9 cellular contexts compared by ENCODE assay signal in genomic region chr3:64223809-64224570, GRCh38. TPM values are rescaled to one million over a fixed set of nuclear protein-coding genes. Genes with fewer than 3 reads are reported as not detected.
DNase-seq lines count a peak whose midpoint lies in the region; ATAC-seq, FAIRE-seq and TF ChIP-seq lines count a peak whose summit lies in the region.
"Had no signal": no experiment of that assay in that cellular context is flagged by ENCODE, and none has a peak within 500 bp of the region (broad histone marks: within the 10 kb centered on the region; RNA-seq: fewer than 3 reads in every experiment).

No MANE protein-coding gene starts in this region.

- no peak overlapping the region for H3K18ac ChIP-seq in H1 (ENCODE audit: extremely low read depth, low read length)

- H4K20me1 ChIP-seq in H1 (replicated peaks in 1 of 2; ENCODE audit: control insufficient read depth in 1 of 2, insufficient read depth in 2 of 2, low read length in 2 of 2) = peaks cover 0 to 5% of the 10 kb centered on the region in 2 experiments

- no peak for TF ChIP-seq RAD21 in H1 (IDR thresholded peaks at IDR 0.05 in 1 of 2, conservative IDR thresholded peaks at IDR 0.05 in 1 of 2; ENCODE audit: low read depth in 2 of 2, low read length in 2 of 2)

- POLR2A ChIA-PET in H1 (lab: Charles Lee; ENCODE audit: partially characterized antibody) = interaction anchor here (0.8 to 1.0 kb wide), 2 partner anchors 15 to 104 kb away, joined by 3 to 4 read pairs; no protein-coding TSS in a partner anchor

- H2BK12ac ChIP-seq in H1 (ENCODE audit: low read depth, low read length) = no peak overlapping the region

- peak overlapping the region in 1 of 2 experiments; percentile 9; a peak in 1 of 4 replicates for H3K4me2 ChIP-seq in H1 (ENCODE audit: insufficient read depth in 1 of 2, low read depth in 2 of 2, low read length in 2 of 2)

- intact Hi-C loops in heart right ventricle (cut with DNase I) (loop anchor here in 4 of 10 donors (2.0 to 10.0 kb wide), 6 partner anchors 38 to 197 kb away; no protein-coding TSS in a partner anchor), Right ventricle myocardium superior (cut with DNase I) (loop anchor here (10.0 kb wide), 1 partner anchor 189 kb away; no protein-coding TSS in a partner anchor), vagina (cut with DNase I) (no loop called here)

- H2AK5ac ChIP-seq in H1 (ENCODE audit: low read depth, low read length) = no peak overlapping the region

- peak overlapping the region; percentile 1; the same call in 1 of the 2 replicates for H2BK15ac ChIP-seq in H1 (ENCODE audit: low read length)

- no peak overlapping the region for H2AFZ ChIP-seq in H1 (ENCODE audit: low read length)

- no peak overlapping the region for H3K4ac ChIP-seq in H1 (replicated peaks; ENCODE audit: insufficient read length, low read depth, low read length)

- no peak overlapping the region for H4K5ac ChIP-seq in H1 (ENCODE audit: insufficient read length, low read depth, low read length)

- CTCF ChIA-PET in H1 (lab: Charles Lee; ENCODE audit: partially characterized antibody) = interaction anchor here (0.7 to 4.5 kb wide), 8 partner anchors 8 to 249 kb away, joined by 3 to 23 read pairs (median 6); partner anchors contain the start of gene PSMD6

- no peak overlapping the region for H4K91ac ChIP-seq in H1 (replicated peaks; ENCODE audit: insufficient read length, low read length)

- DNase-seq in heart right ventricle = no peak
- no peak for DNase-seq in Right ventricle myocardium superior
- no peak for DNase-seq in H1 (ENCODE audit: low read depth in 1 of 2, low spot score in 2 of 2)
- DNase-seq in vagina (ENCODE audit: extremely low spot score in 2 of 2) = no peak
- DNase-seq in activated T-cell treated with anti-CD3 and anti-CD28 coated beads, Interleukin-2, amount 50 U/mL, for 1 hour = no peak
- DNase-seq in stimulated activated CD4-positive, alpha-beta T cell treated with anti-CD3 and anti-CD28 coated beads, Interleukin-2, amount 100 ng/mL, for 48 hours = no peak
- no peak for DNase-seq in SKM-1 (lab: John Stamatoyannopoulos, UW; ENCODE audit: unreplicated experiment)
- DNase-seq: CD4-positive, CD25-positive, alpha-beta regulatory T cell had no signal

- H3K4me1 ChIP-seq in heart right ventricle = peaks cover 11 to 83% (median 67%) of the 10 kb centered on the region in 9 donors
- peaks cover 7 to 25% (median 18%) of the 10 kb centered on the region in 4 experiments; a peak in 6 of 7 replicates for H3K4me1 ChIP-seq in H1 (replicated peaks in 1 of 4; ENCODE audit: control insufficient read depth in 3 of 4, insufficient read depth in 4 of 4, low read length in 3 of 4)
- peaks cover 82% of the 10 kb centered on the region for H3K4me1 ChIP-seq in muscle layer of colon (ENCODE audit: insufficient read depth, low read length)
- H3K4me1 ChIP-seq in vagina = peaks cover 83% of the 10 kb centered on the region

- H3K56ac ChIP-seq in H1 (replicated peaks; ENCODE audit: insufficient read length, low read depth, low read length) = no peak overlapping the region

- no peak overlapping the region for H4K8ac ChIP-seq in H1 (ENCODE audit: extremely low read depth, insufficient read depth, low read length)

- H3K36me3 ChIP-seq in heart right ventricle (no peaks in the 10 kb centered on the region), H1 (ENCODE audit: control insufficient read depth in 2 of 4, insufficient read depth in 4 of 4, low read length in 3 of 4) (no peaks in the 10 kb centered on the region), muscle layer of colon (ENCODE audit: insufficient read depth, low read length) (no peaks in the 10 kb centered on the region), vagina (no peaks in the 10 kb centered on the region)

- H3K4me3 ChIP-seq in heart right ventricle = peak overlapping the region in 9 of 10 donors; percentile 6 to 54 (median 47)
- H3K4me3 ChIP-seq in H1 (ENCODE audit: extremely low read depth in 1 of 4, insufficient read depth in 2 of 4, low read depth in 3 of 4, low read length in 4 of 4) = no peak overlapping the region
- peak overlapping the region in 1 of 2 donors; percentile 42 for H3K4me3 ChIP-seq in muscle layer of colon (ENCODE audit: low read depth in 1 of 2, low read length in 2 of 2)
- peak overlapping the region; percentile 28 to 34 for H3K4me3 ChIP-seq in vagina

- TF ChIP-seq EP300 in H1 (IDR thresholded peaks at IDR 0.05; ENCODE audit: borderline replicate concordance in 1 of 2, low read depth in 2 of 2, low read length in 2 of 2) = no peak

- TF ChIP-seq CTCF in heart right ventricle (IDR thresholded peaks at IDR 0.05) (peak in 4 of 9 donors; percentile 18 to 48 (median 42)), H1 (IDR thresholded peaks at IDR 0.05; ENCODE audit: control extremely low read depth in 1 of 3, insufficient read depth in 1 of 3, low read depth in 1 of 3, low read length in 3 of 3) (no peak), vagina (IDR thresholded peaks at IDR 0.05) (no peak)

- H3K9ac ChIP-seq in H1 (replicated peaks in 1 of 4; ENCODE audit: extremely low read depth in 1 of 4, low read depth in 3 of 4, low read length in 3 of 4) = no peak overlapping the region
- H3K9ac ChIP-seq in muscle layer of colon (ENCODE audit: low read length) = peak overlapping the region; percentile 32

- no peaks in the 10 kb centered on the region; the same call in 1 of the 2 replicates for H3K79me1 ChIP-seq in H1 (ENCODE audit: low read depth, low read length)

- no peak overlapping the region for H3K23ac ChIP-seq in H1 (ENCODE audit: insufficient read length)

- no peak overlapping the region for H2BK20ac ChIP-seq in H1 (ENCODE audit: low read length)

- H3K27me3 ChIP-seq in heart right ventricle = no peaks in the 10 kb centered on the region
- H3K27me3 ChIP-seq in H1 (replicated peaks in 1 of 4; ENCODE audit: control insufficient read depth in 3 of 4, extremely low read depth in 1 of 4, insufficient read depth in 3 of 4, low read length in 3 of 4) = peaks cover 0 to 13% (median 5%) of the 10 kb centered on the region in 4 experiments; a peak in 4 of 7 replicates
- H3K27me3 ChIP-seq in muscle layer of colon (ENCODE audit: control insufficient read depth in 1 of 2, insufficient read depth in 2 of 2, low read length in 2 of 2) = no peaks in the 10 kb centered on the region
- H3K27me3 ChIP-seq in vagina = no peaks in the 10 kb centered on the region

- H3K79me2 ChIP-seq in H1 (ENCODE audit: control insufficient read depth in 1 of 2, insufficient read depth in 2 of 2, low read length in 2 of 2) = no peaks in the 10 kb centered on the region

- H2BK5ac ChIP-seq in H1 (ENCODE audit: low read depth, low read length) = no peak overlapping the region

- no peak for FAIRE-seq in H1 (lab: Jason Lieb, UNC)

- ATAC-seq in heart right ventricle (peak; percentile 18 to 62 (median 56)), Right ventricle myocardium superior (ENCODE audit: poor library complexity) (no peak)

- H2BK120ac ChIP-seq in H1 (replicated peaks; ENCODE audit: low read depth, low read length) = no peak overlapping the region

- 56 to 72% methylated on average over 5 of the region's 5 CpGs for WGBS in heart right ventricle, 2 donors
- 87% methylated on average over 5 of the region's 5 CpGs; no CpG with 5 or more reads in 1 of the 2 experiments for WGBS in H1 (ENCODE audit: extremely low coverage in 1 of 2, insufficient coverage in 1 of 2, insufficient read length in 1 of 2, insufficient replicate concordance in 2 of 2, low coverage in 1 of 2, low lambda C conversion rate in 2 of 2, missing lambda C conversion rate in 1 of 2), 2 experiments

- H3K14ac ChIP-seq in H1 (ENCODE audit: insufficient read length) = no peak overlapping the region

- peaks cover 2% of the 10 kb centered on the region; the same call in 1 of the 2 replicates for H3K23me2 ChIP-seq in H1 (ENCODE audit: low read depth, low read length)

- no peaks in the 10 kb centered on the region for H3K9me3 ChIP-seq in heart right ventricle
- H3K9me3 ChIP-seq in H1 (ENCODE audit: insufficient read depth in 2 of 2, low read depth in 1 of 2, low read length in 1 of 2) = no peaks in the 10 kb centered on the region
- no peaks in the 10 kb centered on the region for H3K9me3 ChIP-seq in muscle layer of colon (ENCODE audit: low read length)
- H3K9me3 ChIP-seq in vagina = no peaks in the 10 kb centered on the region

- H3K27ac ChIP-seq in heart right ventricle = peak overlapping the region in 9 of 10 donors; percentile 36 to 89 (median 79)
- no peak overlapping the region for H3K27ac ChIP-seq in H1 (ENCODE audit: low read depth, low read length)
- peak overlapping the region; percentile 75 for H3K27ac ChIP-seq in muscle layer of colon (ENCODE audit: low read depth, low read length)
- H3K27ac ChIP-seq in vagina = peak overlapping the region; percentile 81

- TF ChIP-seq POLR2A in H1 (IDR thresholded peaks at IDR 0.05; ENCODE audit: control extremely low read depth in 1 of 2, low read depth in 2 of 2, low read length in 2 of 2) (no peak), vagina (IDR thresholded peaks at IDR 0.05) (no peak)

TF ChIP-seq in H1, 55 proteins besides CTCF, POLR2A, EP300 and RAD21 (continues in another document):
- TF ChIP-seq SP2 (IDR thresholded peaks at IDR 0.05; ENCODE audit: low read length) (no peak), ZNF274 (IDR thresholded peaks at IDR 0.05; ENCODE audit: borderline replicate concordance, extremely low read depth, low read length) (no peak), FOSL1 (IDR thresholded peaks at IDR 0.05; ENCODE audit: insufficient read depth, low read depth, low read length) (no peak), YY1 (IDR thresholded peaks at IDR 0.05; ENCODE audit: low read depth, low read length) (no peak), NRF1 (IDR thresholded peaks at IDR 0.05; ENCODE audit: low read depth, low read length) (no peak), RFX5 (IDR thresholded peaks at IDR 0.05; ENCODE audit: borderline replicate concordance, low read depth, low read length) (no peak), KDM4A (IDR thresholded peaks at IDR 0.05; ENCODE audit: low read depth, low read length, severe bottlenecking) (no peak)

RNA-seq across cellular contexts. Expression of gene PRICKLE2, which starts 1.3 kb away (rescaled TPM):
- total RNA-seq in heart right ventricle (10 to 100 TPM in 4 of 10 donors, 1 to 10 TPM in 6; 6.4 to 12.2 (median 8.4) TPM), Right ventricle myocardium superior (5.9 TPM), vagina (39.3 TPM)
- polyA plus RNA-seq in heart right ventricle (1 to 10 TPM; 1.8 to 1.9 TPM), H1 (2011; rRNA removed) (2.9 and 3.7 TPM in 2 replicates)
- 8.0 and 8.9 TPM in 2 replicates for total RNA-seq in H1 (2021; fragmentation: NEBNext Ultra II Directional; extraction: Animal tissue kit (Norgen Biotek cat#: 25700))
- polyA plus RNA-seq in H1 (2011; cell fraction: cytosol; rRNA removed) = 2.8 TPM
- polyA plus RNA-seq in H1 (2011; cell fraction: nucleus; rRNA removed) = 5.6 TPM
- 2.4 to 2.9 TPM (median 2.7 TPM) in 4 replicates for polyA plus RNA-seq in H1 (2012, experiment 1 of 2)
- 0.22 TPM for polyA plus RNA-seq in H1 (2012, experiment 2 of 2)
- 1.6 TPM for polyA plus RNA-seq in H1 (2013, experiment 1 of 2)
- polyA plus RNA-seq in H1 (2013, experiment 2 of 2) = 1.8 TPM
- polyA minus RNA-seq in H1 (2011; rRNA and poly(A)+ RNA removed) = 11.8 and 13.0 TPM in 2 replicates
- polyA minus RNA-seq in H1 (2011; cell fraction: cytosol; rRNA and poly(A)+ RNA removed) = 6.1 TPM
- 17.2 TPM for polyA minus RNA-seq in H1 (2011; cell fraction: nucleus; rRNA and poly(A)+ RNA removed)
- polyA plus RNA-seq: CD4-positive, CD25-positive, alpha-beta regulatory T cell had no signal

Comparison
In these comparisons a context has a peak if more than half of its experiments do, and no peak if none do; other contexts are left out.
1. H3K4me3 ChIP-seq: peak in heart right ventricle (9 of 10) and vagina (2 of 2); none in H1 (0 of 4).